ENCODE assay signal across 8 cellular contexts in genomic region chr10:15370212-15370740, GRCh38. TPM values are rescaled to one million over a fixed set of nuclear protein-coding genes. Genes with fewer than 3 reads are reported as not detected.
DNase-seq lines count a peak whose midpoint lies in the region; ATAC-seq, FAIRE-seq and TF ChIP-seq lines count a peak whose summit lies in the region.

No MANE protein-coding gene starts in this region.

- H3K4me3 Mint-ChIP-seq in CD14-positive monocyte, result peak overlapping the region; percentile 16 to 85
- peak overlapping the region; percentile 78 for H3K4me3 Mint-ChIP-seq in activated CD4-positive, alpha-beta T cell treated with anti-CD3 and anti-CD28 coated beads, Interleukin-2, amount 10 ng/mL, durations not matched to agents 24 days and 14 days
- H3K4me3 Mint-ChIP-seq in naive B cell, result peak overlapping the region; percentile 35 to 84 (median 70)

- H3K4me1 Mint-ChIP-seq in CD14-positive monocyte (peaks cover 3% of the 10 kb centered on the region), naive B cell (peaks cover 0 to 11% (median 8%) of the 10 kb centered on the region in 3 donors)
- peaks cover 8% of the 10 kb centered on the region for H3K4me1 Mint-ChIP-seq in activated CD4-positive, alpha-beta T cell treated with anti-CD3 and anti-CD28 coated beads, Interleukin-2, amount 10 ng/mL, durations not matched to agents 24 days and 14 days

- H3K27ac Mint-ChIP-seq in CD14-positive monocyte, result no peak overlapping the region
- peak overlapping the region; percentile 26 for H3K27ac Mint-ChIP-seq in activated CD4-positive, alpha-beta T cell treated with anti-CD3 and anti-CD28 coated beads, Interleukin-2, amount 10 ng/mL, durations not matched to agents 24 days and 14 days
- peak overlapping the region in 1 of 6 donors; percentile 75 for H3K27ac Mint-ChIP-seq in naive B cell

- peak overlapping the region; percentile 80 for H3K4me3 ChIP-seq in epithelial cell of proximal tubule (ENCODE audit: low read depth, low read length)

- no peak for FAIRE-seq in urothelium cell line (lab: Jason Lieb, UNC)

- H3K36me3 Mint-ChIP-seq in CD14-positive monocyte (peaks cover 3% of the 10 kb centered on the region in 2 donors), naive B cell (peaks cover 0 to under 1% of the 10 kb centered on the region in 2 donors)
- H3K36me3 Mint-ChIP-seq in activated CD4-positive, alpha-beta T cell treated with anti-CD3 and anti-CD28 coated beads, Interleukin-2, amount 10 ng/mL, durations not matched to agents 24 days and 14 days (ENCODE audit: low read depth), result no peaks in the 10 kb centered on the region

- no peak for TF ChIP-seq CTCF in CD14-positive monocyte (IDR thresholded peaks at IDR 0.05)
- no peak for TF ChIP-seq CTCF in epithelial cell of proximal tubule (conservative IDR thresholded peaks at IDR 0.05; ENCODE audit: low read depth, low read length)

- no peak for DNase-seq in CD14-positive monocyte (ENCODE audit: low spot score)
- peak; percentile 64 for DNase-seq in activated CD4-positive, alpha-beta T cell treated with anti-CD3 and anti-CD28 coated beads, Interleukin-2, amount 10 ng/mL, durations not matched to agents 24 days and 14 days
- no peak for DNase-seq in epithelial cell of proximal tubule (ENCODE audit: low read depth)
- DNase-seq in naive B cell, result no peak
- peak; percentile 60 for DNase-seq in urothelium cell line (ENCODE audit: low spot score)
- no peak for DNase-seq in RPMI8226

- H3K27me3 Mint-ChIP-seq in CD14-positive monocyte (ENCODE audit: low read depth in 3 of 3) (peaks cover 74 to 86% (median 78%) of the 10 kb centered on the region in 3 donors), naive B cell (peaks cover 43 to 79% (median 57%) of the 10 kb centered on the region in 3 donors)
- H3K27me3 Mint-ChIP-seq in activated CD4-positive, alpha-beta T cell treated with anti-CD3 and anti-CD28 coated beads, Interleukin-2, amount 10 ng/mL, durations not matched to agents 24 days and 14 days, result peaks cover 62% of the 10 kb centered on the region

- H3K9me3 Mint-ChIP-seq in CD14-positive monocyte, result peaks cover 0 to 8% (median 6%) of the 10 kb centered on the region in 7 donors
- H3K9me3 Mint-ChIP-seq in activated CD4-positive, alpha-beta T cell treated with anti-CD3 and anti-CD28 coated beads, Interleukin-2, amount 10 ng/mL, durations not matched to agents 24 days and 14 days, result no peaks in the 10 kb centered on the region
- peaks cover 0 to 2% (median 0%) of the 10 kb centered on the region in 7 donors for H3K9me3 Mint-ChIP-seq in naive B cell

- peak; percentile 46 for ATAC-seq in HG02610 (IDR thresholded peaks at IDR 0.05; ENCODE audit: unreplicated experiment)
- ATAC-seq in naive B cell (ENCODE audit: low read depth in 2 of 2), result peak; percentile 38 to 45
- ATAC-seq in GM21515 (IDR thresholded peaks at IDR 0.05; ENCODE audit: unreplicated experiment), result no peak

- intact Hi-C loops in CD14-positive monocyte (cut with micrococcal nuclease), result no loop called here
- intact Hi-C loops in activated CD4-positive, alpha-beta T cell treated with anti-CD3 and anti-CD28 coated beads, Interleukin-2, amount 10 ng/mL, durations not matched to agents 24 days and 14 days (cut with micrococcal nuclease), result loop anchor here (2.0 to 10.0 kb wide), 4 partner anchors 161 to 375 kb away; partner anchors contain the start of genes NMT2 and RPP38

RNA-seq across cellular contexts. Expression of gene FAM171A1, which starts 0.8 kb away (rescaled TPM):
- polyA plus RNA-seq in CD14-positive monocyte (not detected), naive B cell (ENCODE audit: low read depth in 6 of 6) (under 1 TPM in 3 of 6 donors, not detected in 3; 0.05 to 0.86 (median 0.31) TPM)
- total RNA-seq in activated CD4-positive, alpha-beta T cell treated with anti-CD3 and anti-CD28 coated beads, Interleukin-2, amount 10 ng/mL, durations not matched to agents 24 days and 14 days, result 1.7 TPM in 2 replicates
- 20.2 and 27.9 TPM in 2 replicates for total RNA-seq in epithelial cell of proximal tubule

Comparison
In these comparisons a context has a peak if more than half of its experiments do, and no peak if none do; other contexts are left out.
1. DNase-seq: peak in activated CD4-positive, alpha-beta T cell treated with anti-CD3 and anti-CD28 coated beads, Interleukin-2, amount 10 ng/mL, durations not matched to agents 24 days and 14 days (single experiment) and urothelium cell line (single experiment); none in CD14-positive monocyte (single experiment), epithelial cell of proximal tubule (single experiment), naive B cell (single experiment) and RPMI8226 (single experiment).
2. Peak in every context shown above with its lines, with median percentiles within 50 percentile points of each other: H3K4me3 Mint-ChIP-seq.